Comparison of ENCODE assay signal across 29 cellular contexts in the genomic region with DNA sequence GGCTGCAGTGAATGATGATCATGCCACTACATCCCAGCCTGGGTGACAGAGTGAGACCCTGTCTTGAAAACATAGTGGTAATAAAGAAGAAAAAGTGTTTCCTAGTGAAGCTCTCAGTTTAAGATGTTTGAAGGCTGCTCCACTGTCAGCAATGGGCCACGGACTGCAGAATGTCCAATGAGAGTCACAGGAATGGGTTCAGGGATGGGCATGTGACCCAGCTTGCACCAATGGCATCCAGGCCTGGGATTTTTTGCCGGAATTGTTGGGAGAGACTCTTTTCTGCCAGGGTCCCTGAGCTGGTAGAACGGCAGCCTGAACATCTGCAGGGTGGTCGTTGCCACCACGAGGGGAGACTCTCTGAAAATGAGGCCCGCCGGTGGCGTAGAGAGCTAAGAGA. TPM values are rescaled to one million over a fixed set of nuclear protein-coding genes. Genes with fewer than 3 reads are reported as not detected.
"Had no signal": no experiment of that assay in that cellular context is flagged by ENCODE, and none has a peak within 500 bp of the region (broad histone marks: within the 10 kb centered on the region; RNA-seq: fewer than 3 reads in every experiment).

No MANE protein-coding gene starts in this region.

- DNase-seq: activated CD4-positive, alpha-beta T cell treated with anti-CD3 and anti-CD28 coated beads, Interleukin-2, amount 10 ng/mL, durations not matched to agents 7 days and 5 days; activated gamma-delta T cell; activated naive CD8-positive, alpha-beta T cell treated with anti-CD3 and anti-CD28 coated beads, Interleukin-2, amount 10 ng/mL, durations not matched to agents 7 days and 5 days; activated T-cell treated with anti-CD3 and anti-CD28 coated beads, Interleukin-2, amount 50 U/mL, for 24 hours; NCI-H1105 treated with DMSO at 0.1 percent for 48 hours; NCI-H1436; NCI-H1694; NCI-H1930; NCI-H2081 treated with DMSO at 0.1 percent for 48 hours; NCI-H446 treated with DMSO at 0.1 percent for 48 hours; NCI-H69; NK-92 treated with Interleukin-12 subunit alpha and Interleukin-12 subunit beta, amount 100 ng/mL, for 24 hours; Peyer's patch; SHP77 treated with DMSO at 0.1 percent for 48 hours; SK-N-SH had no signal

- H3K4me3 Mint-ChIP-seq: activated CD4-positive, alpha-beta T cell treated with anti-CD3 and anti-CD28 coated beads for 36 hours; activated CD4-positive, alpha-beta T cell treated with anti-CD3 and anti-CD28 coated beads, Interleukin-2, amount 10 ng/mL, durations not matched to agents 7 days and 5 days; activated CD8-positive, alpha-beta T cell treated with anti-CD3 and anti-CD28 coated beads, Interleukin-2, amount 10 ng/mL, durations not matched to agents 7 days and 5 days; activated naive CD4-positive, alpha-beta T cell treated with anti-CD3 and anti-CD28 coated beads, Interleukin-2, amount 50 U/mL, for 24 hours; activated naive CD8-positive, alpha-beta T cell treated with anti-CD3 and anti-CD28 coated beads, Interleukin-2, amount 10 ng/mL, durations not matched to agents 7 days and 5 days; activated T-cell treated with anti-CD3 and anti-CD28 coated beads, Interleukin-2, amount 50 U/mL, for 24 hours; central memory CD8-positive, alpha-beta T cell; T-helper 1 cell treated with Interleukin-12 subunit alpha and Interleukin-12 subunit beta and Interleukin-4 antibody, amounts not matched to agents 30 μg/mL and 1 μg/mL, for 36 hours; T-helper 2 cell treated with Interferon-gamma antibody and Interleukin-4, amounts not matched to agents 5 μg/mL and 100 μg/mL, for 36 hours had no signal

- H3K9ac ChIP-seq: SK-N-SH had no signal

- H3K36me3 Mint-ChIP-seq: activated naive CD4-positive, alpha-beta T cell treated with anti-CD3 and anti-CD28 coated beads, Interleukin-2, amount 50 U/mL, for 24 hours had no signal

- H3K4me2 ChIP-seq: SK-N-SH had no signal

- H3K4me1 ChIP-seq: ascending aorta had no signal

- H3K9me3 ChIP-seq: ascending aorta, MG63, Peyer's patch, SK-N-SH had no signal

- ATAC-seq: activated CD4-positive, alpha-beta T cell treated with anti-CD3 and anti-CD28 coated beads for 36 hours; activated CD4-positive, CD25-positive, alpha-beta regulatory T cell treated with anti-CD3 and anti-CD28 coated beads, Interleukin-2, amount 50 U/mL, for 24 hours; activated CD8-positive, alpha-beta T cell treated with anti-CD3 and anti-CD28 coated beads, Interleukin-2, amount 10 ng/mL, durations not matched to agents 7 days and 5 days had no signal

- H3K36me3 ChIP-seq: ascending aorta, cardiac muscle cell, MG63, Peyer's patch, SJSA1 had no signal

- H3K4me3 ChIP-seq: ascending aorta, cardiac muscle cell, MG63, Peyer's patch, SJSA1 had no signal

- H3K9me3 Mint-ChIP-seq: activated CD4-positive, alpha-beta T cell treated with anti-CD3 and anti-CD28 coated beads, Interleukin-2, amount 10 ng/mL, durations not matched to agents 7 days and 5 days; activated naive CD4-positive, alpha-beta T cell treated with anti-CD3 and anti-CD28 coated beads, Interleukin-2, amount 50 U/mL, for 24 hours; activated naive CD8-positive, alpha-beta T cell treated with anti-CD3 and anti-CD28 coated beads, Interleukin-2, amount 10 ng/mL, durations not matched to agents 7 days and 5 days; activated T-cell treated with anti-CD3 and anti-CD28 coated beads, Interleukin-2, amount 50 U/mL, for 24 hours; activated T-helper 2 cell treated with anti-CD3 and anti-CD28 coated beads, Interferon-gamma antibody, Interleukin-2, Interleukin-4, amounts not matched to agents 10 μg/mL and 5 μg/mL and 100 μg/mL, durations not matched to agents 14 hours and 24 hours and 36 hours; central memory CD8-positive, alpha-beta T cell; T-helper 1 cell treated with Interleukin-12 subunit alpha and Interleukin-12 subunit beta and Interleukin-4 antibody, amounts not matched to agents 30 μg/mL and 1 μg/mL, for 36 hours; T-helper 2 cell treated with Interferon-gamma antibody and Interleukin-4, amounts not matched to agents 5 μg/mL and 100 μg/mL, for 36 hours had no signal

- H3K27ac Mint-ChIP-seq: activated CD4-positive, alpha-beta T cell treated with anti-CD3 and anti-CD28 coated beads for 36 hours; activated CD4-positive, alpha-beta T cell treated with anti-CD3 and anti-CD28 coated beads, Interleukin-2, amount 10 ng/mL, durations not matched to agents 7 days and 5 days; activated CD8-positive, alpha-beta T cell treated with anti-CD3 and anti-CD28 coated beads, Interleukin-2, amount 10 ng/mL, durations not matched to agents 7 days and 5 days; activated naive CD8-positive, alpha-beta T cell treated with anti-CD3 and anti-CD28 coated beads, Interleukin-2, amount 10 ng/mL, durations not matched to agents 7 days and 5 days; activated T-cell treated with anti-CD3 and anti-CD28 coated beads, Interleukin-2, amount 50 U/mL, for 24 hours; activated T-helper 2 cell treated with anti-CD3 and anti-CD28 coated beads, Interferon-gamma antibody, Interleukin-2, Interleukin-4, amounts not matched to agents 10 μg/mL and 5 μg/mL and 100 μg/mL, durations not matched to agents 14 hours and 24 hours and 36 hours; T-helper 1 cell treated with Interleukin-12 subunit alpha and Interleukin-12 subunit beta and Interleukin-4 antibody, amounts not matched to agents 30 μg/mL and 1 μg/mL, for 36 hours; T-helper 2 cell treated with Interferon-gamma antibody and Interleukin-4, amounts not matched to agents 5 μg/mL and 100 μg/mL, for 36 hours had no signal

- H3K27ac ChIP-seq: ascending aorta, cardiac muscle cell, Peyer's patch, SJSA1 had no signal

RNA-seq across cellular contexts. Expression of a gene that starts 6.3 kb away (rescaled TPM):
- total RNA-seq: activated CD4-positive, alpha-beta T cell treated with anti-CD3 and anti-CD28 coated beads for 36 hours; activated CD4-positive, alpha-beta T cell treated with anti-CD3 and anti-CD28 coated beads, Interleukin-2, amount 10 ng/mL, durations not matched to agents 7 days and 5 days; activated CD8-positive, alpha-beta T cell treated with anti-CD3 and anti-CD28 coated beads, Interleukin-2, amount 10 ng/mL, durations not matched to agents 7 days and 5 days; activated naive CD8-positive, alpha-beta T cell treated with anti-CD3 and anti-CD28 coated beads, Interleukin-2, amount 10 ng/mL, durations not matched to agents 7 days and 5 days; activated T-helper 2 cell treated with anti-CD3 and anti-CD28 coated beads, Interferon-gamma antibody, Interleukin-2, Interleukin-4, amounts not matched to agents 10 μg/mL and 5 μg/mL and 100 μg/mL, durations not matched to agents 14 hours and 24 hours and 36 hours; cardiac muscle cell; chondrocyte; PC-3; Peyer's patch; SJSA1 had no signal

RNA-seq across cellular contexts. Expression of a gene that starts 27.7 kb away (rescaled TPM):
- total RNA-seq: activated CD4-positive, alpha-beta T cell treated with anti-CD3 and anti-CD28 coated beads for 36 hours; activated CD4-positive, alpha-beta T cell treated with anti-CD3 and anti-CD28 coated beads, Interleukin-2, amount 10 ng/mL, durations not matched to agents 7 days and 5 days; activated CD8-positive, alpha-beta T cell treated with anti-CD3 and anti-CD28 coated beads, Interleukin-2, amount 10 ng/mL, durations not matched to agents 7 days and 5 days; activated naive CD8-positive, alpha-beta T cell treated with anti-CD3 and anti-CD28 coated beads, Interleukin-2, amount 10 ng/mL, durations not matched to agents 7 days and 5 days; activated T-helper 2 cell treated with anti-CD3 and anti-CD28 coated beads, Interferon-gamma antibody, Interleukin-2, Interleukin-4, amounts not matched to agents 10 μg/mL and 5 μg/mL and 100 μg/mL, durations not matched to agents 14 hours and 24 hours and 36 hours; ascending aorta; cardiac muscle cell; chondrocyte; PC-3; Peyer's patch; SJSA1 had no signal
